In genomic region chr2:190215620-190216019, GRCh38 we compare ENCODE assay signal across 20 cellular contexts.
A peak's percentile ranks its signal among the peaks of the same experiment; 100 is the strongest.
DNase-seq lines count a peak whose midpoint lies in the region; ATAC-seq lines count a peak whose summit lies in the region.
"Had no signal": no experiment of that assay in that cellular context is flagged by ENCODE, and none has a peak within 500 bp of the region (broad histone marks: within the 10 kb centered on the region; RNA-seq: fewer than 3 reads in every experiment).

No MANE protein-coding gene starts in this region.

- H3K4me1 Mint-ChIP-seq in naive thymus-derived CD8-positive, alpha-beta T cell: peaks cover 19 to 40% (median 31%) of the 10 kb centered on the region in 4 donors

- DNase-seq in GM23248: peak; percentile 9
- peak; percentile 3 for DNase-seq in dermis blood vessel endothelial cell
- no peak for DNase-seq in naive thymus-derived CD8-positive, alpha-beta T cell
- DNase-seq in foreskin melanocyte: no peak
- DNase-seq in NCI-H1694 (lab: John Stamatoyannopoulos, UW): no peak
- DNase-seq: activated CD8-positive, alpha-beta memory T cell treated with anti-CD3 and anti-CD28 coated beads, Interleukin-2, amount 50 U/mL, for 48 hours; activated naive CD4-positive, alpha-beta T cell treated with anti-CD3 and anti-CD28 coated beads, Interleukin-2, amount 50 U/mL, for 16 hours; DMS53; effector CD4-positive, alpha-beta T cell; lower lobe of right lung; NCI-H1930; NCI-H526; right lobe of liver; stimulated activated CD4-positive, alpha-beta T cell treated with anti-CD3 and anti-CD28 coated beads, Interleukin-1b, Interleukin-23, amount 100 ng/mL, for 48 hours; thyroid gland had no signal

- POLR2A ChIA-PET in naive thymus-derived CD8-positive, alpha-beta T cell (lab: Charles Lee): interaction anchor here (0.6 kb wide), 1 partner anchor 551 kb away, joined by 3 read pairs; no protein-coding TSS in a partner anchor

- no peak overlapping the region for H3K4me3 ChIP-seq in GM23248
- H3K4me3 ChIP-seq in HUES48 (ENCODE audit: low read depth, low read length): no peak overlapping the region
- H3K4me3 ChIP-seq: BLaER1 treated with 17β-estradiol and CSF1 and Interleukin-3, amounts not matched to agents 10 nM and 100 nM; lower lobe of right lung; right lobe of liver; thyroid gland had no signal

- H3K9me3 Mint-ChIP-seq in naive thymus-derived CD8-positive, alpha-beta T cell: no peaks in the 10 kb centered on the region

- WGBS in GM23248 (ENCODE audit: low coverage in 1 of 2, low lambda C conversion rate in 2 of 2, missing lambda C conversion rate in 2 of 2), 2 experiments: 11% methylated on average over 3 of the region's 3 CpGs

- no peak for ATAC-seq in naive thymus-derived CD8-positive, alpha-beta T cell
- no peak for ATAC-seq in GM19455 (IDR thresholded peaks at IDR 0.05; ENCODE audit: unreplicated experiment)
- ATAC-seq: lower lobe of right lung, Panc1, right lobe of liver had no signal

- no peaks in the 10 kb centered on the region for H3K9me2 ChIP-seq in GM23248 (ENCODE audit: insufficient read depth)

- peak overlapping the region in 1 of 10 donors; percentile 49 for H3K4me3 Mint-ChIP-seq in naive thymus-derived CD8-positive, alpha-beta T cell

- peak overlapping the region; percentile 51 for H2AFZ ChIP-seq in GM23248

- H3K9me3 ChIP-seq in GM23248 (ENCODE audit: low read depth): no peaks in the 10 kb centered on the region
- no peaks in the 10 kb centered on the region for H3K9me3 ChIP-seq in HUES48 (ENCODE audit: control insufficient read depth, insufficient read depth, low read length)
- H3K9me3 ChIP-seq: BLaER1 treated with 17β-estradiol and CSF1 and Interleukin-3, amounts not matched to agents 10 nM and 100 nM; lower lobe of right lung; neutrophil; right lobe of liver; thyroid gland had no signal

- H4K20me1 ChIP-seq in GM23248 (ENCODE audit: insufficient read depth): no peaks in the 10 kb centered on the region
- H4K20me1 ChIP-seq: BLaER1 treated with 17β-estradiol and CSF1 and Interleukin-3, amounts not matched to agents 10 nM and 100 nM had no signal

- in situ Hi-C loops in GM23248 (cut with MboI): no loop called here

- H3K27me3 Mint-ChIP-seq in naive thymus-derived CD8-positive, alpha-beta T cell: no peaks in the 10 kb centered on the region

- peaks cover 0 to 48% (median 30%) of the 10 kb centered on the region in 3 donors for H3K36me3 Mint-ChIP-seq in naive thymus-derived CD8-positive, alpha-beta T cell

- no peaks in the 10 kb centered on the region for H3K79me2 ChIP-seq in GM23248 (ENCODE audit: insufficient read depth)

- H3K27ac Mint-ChIP-seq in naive thymus-derived CD8-positive, alpha-beta T cell: peak overlapping the region in 6 of 10 donors; percentile 10 to 81 (median 60)

- H3K27me3 ChIP-seq in GM23248 (replicated peaks; ENCODE audit: insufficient read depth) (no peaks in the 10 kb centered on the region), HUES48 (ENCODE audit: control insufficient read depth, insufficient read depth, low read length) (no peaks in the 10 kb centered on the region)
- H3K27me3 ChIP-seq: BLaER1 treated with 17β-estradiol and CSF1 and Interleukin-3, amounts not matched to agents 10 nM and 100 nM; neutrophil; right lobe of liver; thyroid gland had no signal

- H3K4me2 ChIP-seq in GM23248 (ENCODE audit: unreplicated experiment): no peak overlapping the region
- H3K4me2 ChIP-seq: BLaER1 treated with 17β-estradiol and CSF1 and Interleukin-3, amounts not matched to agents 10 nM and 100 nM had no signal

- H3K4me1 ChIP-seq in GM23248 (ENCODE audit: insufficient read depth) (peaks cover 23% of the 10 kb centered on the region), HUES48 (ENCODE audit: control insufficient read depth, insufficient read depth, low read length) (peaks cover 32% of the 10 kb centered on the region)
- H3K4me1 ChIP-seq: lower lobe of right lung, right lobe of liver had no signal

- no peaks in the 10 kb centered on the region for H3K36me3 ChIP-seq in GM23248 (ENCODE audit: low read depth)
- H3K36me3 ChIP-seq in HUES48 (ENCODE audit: control insufficient read depth, insufficient read depth, low read length): peaks cover 10% of the 10 kb centered on the region; the same call in 1 of the 2 replicates
- H3K36me3 ChIP-seq: thyroid gland had no signal

- H3K9ac ChIP-seq in GM23248 (peak overlapping the region; percentile 42), HUES48 (ENCODE audit: low read depth, low read length) (no peak overlapping the region)
- H3K9ac ChIP-seq: BLaER1 treated with 17β-estradiol and CSF1 and Interleukin-3, amounts not matched to agents 10 nM and 100 nM had no signal

- peaks cover 16% of the 10 kb centered on the region; the same call in 1 of the 2 replicates for H3F3A ChIP-seq in GM23248 (ENCODE audit: insufficient read depth)

- H3K27ac ChIP-seq in GM23248: peak overlapping the region; percentile 44
- H3K27ac ChIP-seq in HUES48 (ENCODE audit: low read depth, low read length): peak overlapping the region; percentile 56
- H3K27ac ChIP-seq: BLaER1 treated with 17β-estradiol and CSF1 and Interleukin-3, amounts not matched to agents 10 nM and 100 nM; lower lobe of right lung; neutrophil; right lobe of liver; thyroid gland had no signal

Comparison
In these comparisons a context has a peak if more than half of its experiments do, and no peak if none do; other contexts are left out.
1. DNase-seq: peak in GM23248 (single experiment) and dermis blood vessel endothelial cell (single experiment); none in naive thymus-derived CD8-positive, alpha-beta T cell (0 of 10), foreskin melanocyte (single experiment) and NCI-H1694 (single experiment).